ENCODE assay signal across 24 cellular contexts in genomic region chr14:67850066-67850830, GRCh38. TPM values are rescaled to one million over a fixed set of nuclear protein-coding genes. Genes with fewer than 3 reads are reported as not detected.
DNase-seq lines count a peak whose midpoint lies in the region; ATAC-seq, FAIRE-seq and TF ChIP-seq lines count a peak whose summit lies in the region.
"Had no signal": no experiment of that assay in that cellular context is flagged by ENCODE, and none has a peak within 500 bp of the region (broad histone marks: within the 10 kb centered on the region; RNA-seq: fewer than 3 reads in every experiment).

No MANE protein-coding gene starts in this region.

- no peak overlapping the region for H3K4me3 Mint-ChIP-seq in activated CD4-positive, alpha-beta T cell treated with anti-CD3 and anti-CD28 coated beads, Interleukin-2, amount 10 ng/mL, durations not matched to agents 24 days and 14 days
- no peak overlapping the region for H3K4me3 Mint-ChIP-seq in astrocyte (ENCODE audit: unreplicated experiment)
- H3K4me3 Mint-ChIP-seq in naive thymus-derived CD4-positive, alpha-beta T cell, result no peak overlapping the region
- H3K4me3 Mint-ChIP-seq: B cell; CD4-positive, alpha-beta memory T cell; GM23338; H9; HFFc6 had no signal

- H3K27ac Mint-ChIP-seq in activated CD4-positive, alpha-beta T cell treated with anti-CD3 and anti-CD28 coated beads, Interleukin-2, amount 10 ng/mL, durations not matched to agents 24 days and 14 days, result no peak overlapping the region
- H3K27ac Mint-ChIP-seq in astrocyte (ENCODE audit: unreplicated experiment), result peak overlapping the region; percentile 2
- no peak overlapping the region for H3K27ac Mint-ChIP-seq in naive thymus-derived CD4-positive, alpha-beta T cell
- H3K27ac Mint-ChIP-seq: B cell; CD4-positive, alpha-beta memory T cell; GM23338; HFFc6 had no signal

- H3K27me3 Mint-ChIP-seq in activated CD4-positive, alpha-beta T cell treated with anti-CD3 and anti-CD28 coated beads, Interleukin-2, amount 10 ng/mL, durations not matched to agents 24 days and 14 days, result no peaks in the 10 kb centered on the region
- no peaks in the 10 kb centered on the region for H3K27me3 Mint-ChIP-seq in astrocyte (ENCODE audit: low read depth, unreplicated experiment)
- no peaks in the 10 kb centered on the region for H3K27me3 Mint-ChIP-seq in naive thymus-derived CD4-positive, alpha-beta T cell
- H3K27me3 Mint-ChIP-seq: B cell; CD4-positive, alpha-beta memory T cell had no signal

- no peaks in the 10 kb centered on the region for H3K36me3 ChIP-seq in astrocyte (ENCODE audit: insufficient read depth, low read length)
- H3K36me3 ChIP-seq in neutrophil, result no peaks in the 10 kb centered on the region
- peaks cover 0 to 6% (median 0%) of the 10 kb centered on the region in 3 experiments for H3K36me3 ChIP-seq in naive thymus-derived CD4-positive, alpha-beta T cell (ENCODE audit: control insufficient read depth in 2 of 3, insufficient read depth in 3 of 3, low read length in 3 of 3)

- no peaks in the 10 kb centered on the region for H3K79me2 ChIP-seq in astrocyte (ENCODE audit: insufficient read depth, low read length)

- peaks cover 13% of the 10 kb centered on the region for H3K36me3 Mint-ChIP-seq in activated CD4-positive, alpha-beta T cell treated with anti-CD3 and anti-CD28 coated beads, Interleukin-2, amount 10 ng/mL, durations not matched to agents 24 days and 14 days (ENCODE audit: low read depth)
- H3K36me3 Mint-ChIP-seq in astrocyte (ENCODE audit: low read depth, unreplicated experiment), result peaks cover 6% of the 10 kb centered on the region
- H3K36me3 Mint-ChIP-seq in naive thymus-derived CD4-positive, alpha-beta T cell, result peaks cover 14 to 53% (median 37%) of the 10 kb centered on the region in 5 donors

- CTCF ChIA-PET in naive thymus-derived CD4-positive, alpha-beta T cell (lab: Charles Lee), result no interaction called here

- no peak overlapping the region for H3K4me2 ChIP-seq in astrocyte (ENCODE audit: low read length)
- H3K4me2 ChIP-seq: GM23338 had no signal

- POLR2A ChIA-PET in naive thymus-derived CD4-positive, alpha-beta T cell (lab: Charles Lee), result no interaction called here

- H3K9me3 Mint-ChIP-seq in activated CD4-positive, alpha-beta T cell treated with anti-CD3 and anti-CD28 coated beads, Interleukin-2, amount 10 ng/mL, durations not matched to agents 24 days and 14 days, result peaks cover 13% of the 10 kb centered on the region
- peaks cover 11% of the 10 kb centered on the region for H3K9me3 Mint-ChIP-seq in astrocyte (ENCODE audit: unreplicated experiment)
- peaks cover 2 to 34% (median 13%) of the 10 kb centered on the region in 11 donors for H3K9me3 Mint-ChIP-seq in naive thymus-derived CD4-positive, alpha-beta T cell

- no peak for ATAC-seq in naive thymus-derived CD4-positive, alpha-beta T cell
- ATAC-seq: GM23338, HCT116 had no signal

- peaks cover 2% of the 10 kb centered on the region for H3K4me1 Mint-ChIP-seq in activated CD4-positive, alpha-beta T cell treated with anti-CD3 and anti-CD28 coated beads, Interleukin-2, amount 10 ng/mL, durations not matched to agents 24 days and 14 days
- no peaks in the 10 kb centered on the region for H3K4me1 Mint-ChIP-seq in astrocyte (ENCODE audit: low read depth, unreplicated experiment)
- H3K4me1 Mint-ChIP-seq in naive thymus-derived CD4-positive, alpha-beta T cell, result peaks cover 0 to 11% (median 4%) of the 10 kb centered on the region in 7 donors
- H3K4me1 Mint-ChIP-seq: GM23338, H9 had no signal

- intact Hi-C loops in activated CD4-positive, alpha-beta T cell treated with anti-CD3 and anti-CD28 coated beads, Interleukin-2, amount 10 ng/mL, durations not matched to agents 24 days and 14 days (cut with micrococcal nuclease), result no loop called here
- intact Hi-C loops in naive thymus-derived CD4-positive, alpha-beta T cell (cut with micrococcal nuclease), result no loop called here

- FAIRE-seq in astrocyte (lab: Jason Lieb, UNC), result no peak
- peak; percentile 76 for FAIRE-seq in urothelium cell line (lab: Jason Lieb, UNC)
- FAIRE-seq: A204.1, G401.6, GM12892, GM19239 had no signal

- TF ChIP-seq CTCF in astrocyte (IDR thresholded peaks at IDR 0.05; ENCODE audit: insufficient read depth, low read depth, low read length) (no peak), neutrophil (IDR thresholded peaks at IDR 0.05) (no peak)

- H2AFZ ChIP-seq in astrocyte (ENCODE audit: low read depth, low read length), result no peak overlapping the region
- H2AFZ ChIP-seq: GM23338 had no signal

- DNase-seq in activated CD4-positive, alpha-beta T cell treated with anti-CD3 and anti-CD28 coated beads, Interleukin-2, amount 10 ng/mL, durations not matched to agents 24 days and 14 days, result peak; percentile 20
- no peak for DNase-seq in activated CD4-positive, alpha-beta T cell treated with anti-CD3 and anti-CD28 coated beads for 1 hour
- DNase-seq in astrocyte (ENCODE audit: low read depth) (no peak), urothelium cell line (ENCODE audit: low spot score) (no peak), epidermal melanocyte (ENCODE audit: insufficient read length, low spot score) (no peak), cerebellum (ENCODE audit: low spot score) (no peak)
- DNase-seq in naive thymus-derived CD4-positive, alpha-beta T cell, result no peak
- DNase-seq: Calu3; CD4-positive, alpha-beta memory T cell; COR-L47; DMS53; DND-41; H9; HFFc6 had no signal

- H3K4me3 ChIP-seq in astrocyte (ENCODE audit: insufficient read depth, low read depth, low read length) (no peak overlapping the region), neutrophil (ENCODE audit: low read depth in 1 of 2, low read length in 1 of 2) (no peak overlapping the region)
- no peak overlapping the region for H3K4me3 ChIP-seq in naive thymus-derived CD4-positive, alpha-beta T cell (ENCODE audit: low read length)
- H3K4me3 ChIP-seq: BLaER1 treated with 17β-estradiol and CSF1 and Interleukin-3, amounts not matched to agents 10 nM and 100 nM; GM23338 had no signal

- H3K27ac ChIP-seq in astrocyte (ENCODE audit: low read depth, low read length) (no peak overlapping the region), neutrophil (peak overlapping the region; percentile 99)
- H3K27ac ChIP-seq in naive thymus-derived CD4-positive, alpha-beta T cell (ENCODE audit: low read depth, low read length), result no peak overlapping the region
- H3K27ac ChIP-seq: 22Rv1 had no signal

- H3K4me1 ChIP-seq in astrocyte (ENCODE audit: insufficient read depth, low read length) (no peaks in the 10 kb centered on the region), neutrophil (ENCODE audit: control insufficient read depth in 1 of 2, insufficient read depth in 1 of 2, low read depth in 1 of 2, low read length in 1 of 2) (peaks cover 42 to 45% of the 10 kb centered on the region in 2 experiments)
- no peaks in the 10 kb centered on the region for H3K4me1 ChIP-seq in naive thymus-derived CD4-positive, alpha-beta T cell (ENCODE audit: control insufficient read depth in 2 of 2, insufficient read depth in 2 of 2, low read length in 2 of 2)

- H3K9me3 ChIP-seq in astrocyte (ENCODE audit: insufficient read depth, low read depth, low read length), result no peaks in the 10 kb centered on the region
- H3K9me3 ChIP-seq in neutrophil, result no peaks in the 10 kb centered on the region
- peaks cover 0 to 9% (median 0%) of the 10 kb centered on the region in 3 experiments for H3K9me3 ChIP-seq in naive thymus-derived CD4-positive, alpha-beta T cell (ENCODE audit: control insufficient read depth in 2 of 3, low read length in 3 of 3)

- H3K9ac ChIP-seq in astrocyte (ENCODE audit: low read length), result no peak overlapping the region

- H4K20me1 ChIP-seq in astrocyte (ENCODE audit: insufficient read depth, low read length), result peaks cover 3% of the 10 kb centered on the region
- H4K20me1 ChIP-seq: BLaER1 treated with 17β-estradiol and CSF1 and Interleukin-3, amounts not matched to agents 10 nM and 100 nM had no signal

- H3K27me3 ChIP-seq in astrocyte (ENCODE audit: insufficient read depth, low read length) (no peaks in the 10 kb centered on the region), neutrophil (no peaks in the 10 kb centered on the region)
- H3K27me3 ChIP-seq in naive thymus-derived CD4-positive, alpha-beta T cell (ENCODE audit: control insufficient read depth in 2 of 2, insufficient read depth in 2 of 2, low read length in 2 of 2), result no peaks in the 10 kb centered on the region
- H3K27me3 ChIP-seq: BLaER1 treated with 17β-estradiol and CSF1 and Interleukin-3, amounts not matched to agents 10 nM and 100 nM had no signal

RNA-seq across cellular contexts. Expression of gene RAD51B, which starts 30.7 kb away (rescaled TPM):
- 28.5 and 29.3 TPM in 2 replicates for total RNA-seq in activated CD4-positive, alpha-beta T cell treated with anti-CD3 and anti-CD28 coated beads, Interleukin-2, amount 10 ng/mL, durations not matched to agents 24 days and 14 days
- total RNA-seq in astrocyte (8.2 and 10.8 TPM in 2 replicates), cerebellum (26.5 TPM)
- total RNA-seq in naive thymus-derived CD4-positive, alpha-beta T cell, result 10 to 100 TPM; 28.5 to 42.2 (median 31.0) TPM
- 10 to 100 TPM; 15.0 to 19.4 TPM for polyA plus RNA-seq in naive thymus-derived CD4-positive, alpha-beta T cell

RNA-seq across cellular contexts. Expression of gene ZFYVE26, which starts 33.9 kb away (rescaled TPM):
- 13.5 and 15.8 TPM in 2 replicates for total RNA-seq in activated CD4-positive, alpha-beta T cell treated with anti-CD3 and anti-CD28 coated beads, Interleukin-2, amount 10 ng/mL, durations not matched to agents 24 days and 14 days
- 26.3 and 27.4 TPM in 2 replicates for total RNA-seq in astrocyte
- total RNA-seq in naive thymus-derived CD4-positive, alpha-beta T cell, result 10 to 100 TPM; 25.0 to 38.9 (median 31.1) TPM
- polyA plus RNA-seq in naive thymus-derived CD4-positive, alpha-beta T cell, result 1 to 10 TPM; 3.2 to 5.9 TPM
- 25.6 TPM for total RNA-seq in cerebellum
